1 cellular context compared by ENCODE assay signal in genomic region chr7:12119638-12120303, GRCh38.
TF ChIP-seq lines count a peak whose summit lies in the region.

No MANE protein-coding gene starts in this region.

TF ChIP-seq in GM23338, 12 proteins besides CTCF, POLR2A, EP300 and RAD21 (continued from another document):
- TF ChIP-seq REST (IDR thresholded peaks at IDR 0.05; ENCODE audit: unreplicated experiment) (no peak), STAT1 (IDR thresholded peaks at IDR 0.05; ENCODE audit: unreplicated experiment) (no peak), ZNF114 (CRISPR knock-in tag; IDR thresholded peaks at IDR 0.05) (no peak), JUNB (IDR thresholded peaks at IDR 0.05; ENCODE audit: unreplicated experiment) (no peak), POLR2AphosphoS5 (IDR thresholded peaks at IDR 0.05; ENCODE audit: low read depth) (no peak)
- TF ChIP-seq, protein P1, sequence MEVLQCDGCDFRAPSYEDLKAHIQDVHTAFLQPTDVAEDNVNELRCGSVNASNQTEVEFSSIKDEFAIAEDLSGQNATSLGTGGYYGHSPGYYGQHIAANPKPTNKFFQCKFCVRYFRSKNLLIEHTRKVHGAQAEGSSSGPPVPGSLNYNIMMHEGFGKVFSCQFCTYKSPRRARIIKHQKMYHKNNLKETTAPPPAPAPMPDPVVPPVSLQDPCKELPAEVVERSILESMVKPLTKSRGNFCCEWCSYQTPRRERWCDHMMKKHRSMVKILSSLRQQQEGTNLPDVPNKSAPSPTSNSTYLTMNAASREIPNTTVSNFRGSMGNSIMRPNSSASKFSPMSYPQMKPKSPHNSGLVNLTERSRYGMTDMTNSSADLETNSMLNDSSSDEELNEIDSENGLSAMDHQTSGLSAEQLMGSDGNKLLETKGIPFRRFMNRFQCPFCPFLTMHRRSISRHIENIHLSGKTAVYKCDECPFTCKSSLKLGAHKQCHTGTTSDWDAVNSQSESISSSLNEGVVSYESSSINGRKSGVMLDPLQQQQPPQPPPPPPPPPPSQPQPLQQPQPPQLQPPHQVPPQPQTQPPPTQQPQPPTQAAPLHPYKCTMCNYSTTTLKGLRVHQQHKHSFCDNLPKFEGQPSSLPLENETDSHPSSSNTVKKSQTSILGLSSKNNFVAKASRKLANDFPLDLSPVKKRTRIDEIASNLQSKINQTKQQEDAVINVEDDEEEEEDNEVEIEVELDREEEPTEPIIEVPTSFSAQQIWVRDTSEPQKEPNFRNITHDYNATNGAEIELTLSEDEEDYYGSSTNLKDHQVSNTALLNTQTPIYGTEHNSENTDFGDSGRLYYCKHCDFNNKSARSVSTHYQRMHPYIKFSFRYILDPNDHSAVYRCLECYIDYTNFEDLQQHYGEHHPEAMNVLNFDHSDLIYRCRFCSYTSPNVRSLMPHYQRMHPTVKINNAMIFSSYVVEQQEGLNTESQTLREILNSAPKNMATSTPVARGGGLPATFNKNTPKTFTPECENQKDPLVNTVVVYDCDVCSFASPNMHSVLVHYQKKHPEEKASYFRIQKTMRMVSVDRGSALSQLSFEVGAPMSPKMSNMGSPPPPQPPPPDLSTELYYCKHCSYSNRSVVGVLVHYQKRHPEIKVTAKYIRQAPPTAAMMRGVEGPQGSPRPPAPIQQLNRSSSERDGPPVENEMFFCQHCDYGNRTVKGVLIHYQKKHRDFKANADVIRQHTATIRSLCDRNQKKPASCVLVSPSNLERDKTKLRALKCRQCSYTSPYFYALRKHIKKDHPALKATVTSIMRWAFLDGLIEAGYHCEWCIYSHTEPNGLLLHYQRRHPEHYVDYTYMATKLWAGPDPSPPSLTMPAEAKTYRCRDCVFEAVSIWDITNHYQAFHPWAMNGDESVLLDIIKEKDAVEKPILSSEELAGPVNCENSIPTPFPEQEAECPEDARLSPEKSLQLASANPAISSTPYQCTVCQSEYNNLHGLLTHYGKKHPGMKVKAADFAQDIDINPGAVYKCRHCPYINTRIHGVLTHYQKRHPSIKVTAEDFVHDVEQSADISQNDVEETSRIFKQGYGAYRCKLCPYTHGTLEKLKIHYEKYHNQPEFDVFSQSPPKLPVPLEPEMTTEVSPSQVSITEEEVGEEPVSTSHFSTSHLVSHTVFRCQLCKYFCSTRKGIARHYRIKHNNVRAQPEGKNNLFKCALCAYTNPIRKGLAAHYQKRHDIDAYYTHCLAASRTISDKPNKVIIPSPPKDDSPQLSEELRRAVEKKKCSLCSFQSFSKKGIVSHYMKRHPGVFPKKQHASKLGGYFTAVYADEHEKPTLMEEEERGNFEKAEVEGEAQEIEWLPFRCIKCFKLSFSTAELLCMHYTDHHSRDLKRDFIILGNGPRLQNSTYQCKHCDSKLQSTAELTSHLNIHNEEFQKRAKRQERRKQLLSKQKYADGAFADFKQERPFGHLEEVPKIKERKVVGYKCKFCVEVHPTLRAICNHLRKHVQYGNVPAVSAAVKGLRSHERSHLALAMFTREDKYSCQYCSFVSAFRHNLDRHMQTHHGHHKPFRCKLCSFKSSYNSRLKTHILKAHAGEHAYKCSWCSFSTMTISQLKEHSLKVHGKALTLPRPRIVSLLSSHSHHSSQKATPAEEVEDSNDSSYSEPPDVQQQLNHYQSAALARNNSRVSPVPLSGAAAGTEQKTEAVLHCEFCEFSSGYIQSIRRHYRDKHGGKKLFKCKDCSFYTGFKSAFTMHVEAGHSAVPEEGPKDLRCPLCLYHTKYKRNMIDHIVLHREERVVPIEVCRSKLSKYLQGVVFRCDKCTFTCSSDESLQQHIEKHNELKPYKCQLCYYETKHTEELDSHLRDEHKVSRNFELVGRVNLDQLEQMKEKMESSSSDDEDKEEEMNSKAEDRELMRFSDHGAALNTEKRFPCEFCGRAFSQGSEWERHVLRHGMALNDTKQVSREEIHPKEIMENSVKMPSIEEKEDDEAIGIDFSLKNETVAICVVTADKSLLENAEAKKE (CRISPR knock-in tag; IDR thresholded peaks at IDR 0.05) = no peak
- TF ChIP-seq, protein P2, sequence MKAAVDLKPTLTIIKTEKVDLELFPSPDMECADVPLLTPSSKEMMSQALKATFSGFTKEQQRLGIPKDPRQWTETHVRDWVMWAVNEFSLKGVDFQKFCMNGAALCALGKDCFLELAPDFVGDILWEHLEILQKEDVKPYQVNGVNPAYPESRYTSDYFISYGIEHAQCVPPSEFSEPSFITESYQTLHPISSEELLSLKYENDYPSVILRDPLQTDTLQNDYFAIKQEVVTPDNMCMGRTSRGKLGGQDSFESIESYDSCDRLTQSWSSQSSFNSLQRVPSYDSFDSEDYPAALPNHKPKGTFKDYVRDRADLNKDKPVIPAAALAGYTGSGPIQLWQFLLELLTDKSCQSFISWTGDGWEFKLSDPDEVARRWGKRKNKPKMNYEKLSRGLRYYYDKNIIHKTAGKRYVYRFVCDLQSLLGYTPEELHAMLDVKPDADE (IDR thresholded peaks at IDR 0.05) = no peak
